Comparison of ENCODE assay signal across 19 cellular contexts in genomic region chr4:11791808-11792207, GRCh38.
DNase-seq lines count a peak whose midpoint lies in the region; ATAC-seq lines count a peak whose summit lies in the region.
"Had no signal": no experiment of that assay in that cellular context is flagged by ENCODE, and none has a peak within 500 bp of the region (broad histone marks: within the 10 kb centered on the region; RNA-seq: fewer than 3 reads in every experiment).

No MANE protein-coding gene starts in this region.

- DNase-seq in SIG-M5 treated with dmso at 0.1 percent for 504 hours (lab: John Stamatoyannopoulos, UW; ENCODE audit: unreplicated experiment) (peak; percentile 1), SIG-M5 (lab: John Stamatoyannopoulos, UW) (no peak), MV-4-11 (lab: John Stamatoyannopoulos, UW) (peak; percentile 82), SKM-1 (lab: John Stamatoyannopoulos, UW; ENCODE audit: unreplicated experiment) (peak; percentile 79), activated T-cell treated with anti-CD3 and anti-CD28 coated beads for 4 hours (no peak), SHP77 treated with DMSO at 0.1 percent for 48 hours (lab: John Stamatoyannopoulos, UW) (no peak)
- DNase-seq: Calu3; CD4-positive, alpha-beta memory T cell; EL; GOT3; NCI-H1105 treated with DMSO at 0.1 percent for 48 hours; NCI-H1694; NCI-H510A; NCI-H774; Peyer's patch; SK-N-SH had no signal

- ATAC-seq in HG03175 (IDR thresholded peaks at IDR 0.05; ENCODE audit: unreplicated experiment) (no peak), HG03565 (IDR thresholded peaks at IDR 0.05; ENCODE audit: unreplicated experiment) (no peak)
- ATAC-seq: HCT116 had no signal

Comparison
In these comparisons a context has a peak if more than half of its experiments do, and no peak if none do; other contexts are left out.
1. DNase-seq: peak in SIG-M5 treated with dmso at 0.1 percent for 504 hours (single experiment), MV-4-11 (single experiment) and SKM-1 (single experiment); none in SIG-M5 (single experiment), activated T-cell treated with anti-CD3 and anti-CD28 coated beads for 4 hours (single experiment) and SHP77 treated with DMSO at 0.1 percent for 48 hours (single experiment).